In the genomic region with DNA sequence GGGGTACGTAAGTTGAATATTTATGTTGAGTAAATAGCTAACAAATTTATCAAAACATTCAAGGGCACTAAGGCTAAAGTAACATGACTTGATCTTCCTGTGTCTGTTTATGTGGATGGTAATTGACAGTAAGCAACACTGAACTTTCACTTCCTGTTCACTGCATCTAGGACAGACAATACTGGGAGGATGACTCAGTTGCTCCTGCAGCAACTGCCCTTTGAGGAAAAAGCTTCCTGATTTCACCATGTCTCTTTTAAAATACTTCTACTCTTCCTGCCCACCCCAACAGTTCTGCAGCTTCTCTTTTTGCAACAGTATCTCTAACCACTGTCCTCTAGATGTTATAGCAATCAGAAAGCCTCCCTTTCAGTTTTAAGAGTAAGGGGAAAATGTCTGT, we compare ENCODE assay signal across 9 cellular contexts.
A peak's percentile ranks its signal among the peaks of the same experiment; 100 is the strongest.
DNase-seq lines count a peak whose midpoint lies in the region; ATAC-seq and TF ChIP-seq lines count a peak whose summit lies in the region.
"Had no signal": no experiment of that assay in that cellular context is flagged by ENCODE, and none has a peak within 500 bp of the region (broad histone marks: within the 10 kb centered on the region; RNA-seq: fewer than 3 reads in every experiment).

No MANE protein-coding gene starts in this region.

- intact Hi-C loops in CD14-positive monocyte (cut with micrococcal nuclease) (loop anchor here (10.0 kb wide), 1 partner anchor 72 kb away; a partner anchor contains a TSS), sciatic nerve (cut with DNase I) (no loop called here)

- no peak overlapping the region for H3K4me3 ChIP-seq in fibroblast of lung (replicated peaks in 1 of 4; ENCODE audit: control extremely low read depth in 1 of 4, insufficient read depth in 1 of 4, low read depth in 3 of 4, low read length in 4 of 4)

- CTCF ChIA-PET in HEK293T (lab: Yijun Ruan, JAX) = no interaction called here

- DNase-seq in CD14-positive monocyte (ENCODE audit: low spot score) (peak; percentile 76), MV-4-11 (lab: John Stamatoyannopoulos, UW) (peak; percentile 99), fibroblast of lung (ENCODE audit: low read depth in 2 of 2) (peak; percentile 40 to 45), sciatic nerve (ENCODE audit: low spot score) (no peak), HEK293T (ENCODE audit: extremely low spot score) (no peak), NCI-H345 (lab: John Stamatoyannopoulos, UW) (no peak)
- no peak for DNase-seq in activated effector memory CD4-positive, alpha-beta T cell treated with anti-CD3 and anti-CD28 coated beads, Interleukin-2, amount 50 U/mL, for 16 hours
- DNase-seq: activated naive CD8-positive, alpha-beta T cell treated with anti-CD3 and anti-CD28 coated beads, Interleukin-2, amount 10 ng/mL, durations not matched to agents 7 days and 5 days had no signal

- ATAC-seq in GM21737 (IDR thresholded peaks at IDR 0.05; ENCODE audit: unreplicated experiment) (peak; percentile 54), sciatic nerve (peak; percentile 91)

- POLR2A ChIA-PET in HEK293T (lab: Yijun Ruan, JAX) = no interaction called here

- peaks cover 0 to 2% of the 10 kb centered on the region in 2 donors for H3K36me3 Mint-ChIP-seq in CD14-positive monocyte
- H3K36me3 Mint-ChIP-seq: activated naive CD8-positive, alpha-beta T cell treated with anti-CD3 and anti-CD28 coated beads, Interleukin-2, amount 10 ng/mL, durations not matched to agents 7 days and 5 days had no signal

- H3K79me2 ChIP-seq in fibroblast of lung (ENCODE audit: control insufficient read depth, insufficient read depth, low read length) = no peaks in the 10 kb centered on the region

- no peak overlapping the region for H3K9ac ChIP-seq in fibroblast of lung (ENCODE audit: insufficient read depth, low read length)

- no peaks in the 10 kb centered on the region for H3K27me3 Mint-ChIP-seq in CD14-positive monocyte (ENCODE audit: low read depth in 3 of 3)
- H3K27me3 Mint-ChIP-seq: activated naive CD8-positive, alpha-beta T cell treated with anti-CD3 and anti-CD28 coated beads, Interleukin-2, amount 10 ng/mL, durations not matched to agents 7 days and 5 days had no signal

- peak overlapping the region; percentile 71 to 89 for H3K4me3 Mint-ChIP-seq in CD14-positive monocyte
- H3K4me3 Mint-ChIP-seq: activated naive CD8-positive, alpha-beta T cell treated with anti-CD3 and anti-CD28 coated beads, Interleukin-2, amount 10 ng/mL, durations not matched to agents 7 days and 5 days had no signal

- peaks cover 4% of the 10 kb centered on the region for H3K4me1 ChIP-seq in fibroblast of lung (ENCODE audit: control insufficient read depth, extremely low read depth, insufficient read depth, low read length)

- peak overlapping the region; percentile 63 for H2AFZ ChIP-seq in fibroblast of lung (ENCODE audit: low read length)

- no peaks in the 10 kb centered on the region for H3K27me3 ChIP-seq in fibroblast of lung (ENCODE audit: control insufficient read depth, insufficient read depth, low read length)

- no peaks in the 10 kb centered on the region for H3K36me3 ChIP-seq in fibroblast of lung (ENCODE audit: control insufficient read depth, insufficient read depth, low read length)

- TF ChIP-seq CTCF in CD14-positive monocyte (IDR thresholded peaks at IDR 0.05) (no peak), fibroblast of lung (conservative IDR thresholded peaks at IDR 0.05 in 1 of 2, IDR thresholded peaks at IDR 0.05 in 1 of 2; ENCODE audit: low read depth in 1 of 2, low read length in 2 of 2) (no peak)

- no peaks in the 10 kb centered on the region for H4K20me1 ChIP-seq in fibroblast of lung (ENCODE audit: control insufficient read depth, extremely low read depth, insufficient read depth, low read length)

- H3K9me3 ChIP-seq in fibroblast of lung (ENCODE audit: control insufficient read depth, insufficient read depth, low read depth, low read length) = no peaks in the 10 kb centered on the region

- H3K27ac Mint-ChIP-seq in CD14-positive monocyte = peak overlapping the region; percentile 94 to 96 (median 96)
- H3K27ac Mint-ChIP-seq: activated naive CD8-positive, alpha-beta T cell treated with anti-CD3 and anti-CD28 coated beads, Interleukin-2, amount 10 ng/mL, durations not matched to agents 7 days and 5 days had no signal

- H3K4me2 ChIP-seq in fibroblast of lung (ENCODE audit: extremely low read depth, insufficient read depth, low read length) = peak overlapping the region; percentile 67

- H3K9me3 Mint-ChIP-seq in CD14-positive monocyte = peaks cover 0 to 12% (median 6%) of the 10 kb centered on the region in 7 donors
- H3K9me3 Mint-ChIP-seq: activated naive CD8-positive, alpha-beta T cell treated with anti-CD3 and anti-CD28 coated beads, Interleukin-2, amount 10 ng/mL, durations not matched to agents 7 days and 5 days had no signal

- no peak overlapping the region for H3K27ac ChIP-seq in fibroblast of lung (ENCODE audit: insufficient read depth, low read length)

- peaks cover 31% of the 10 kb centered on the region for H3K4me1 Mint-ChIP-seq in CD14-positive monocyte
- H3K4me1 Mint-ChIP-seq: activated naive CD8-positive, alpha-beta T cell treated with anti-CD3 and anti-CD28 coated beads, Interleukin-2, amount 10 ng/mL, durations not matched to agents 7 days and 5 days had no signal

TF ChIP-seq in HEK293T, 16 proteins besides CTCF, POLR2A, EP300 and RAD21:
- TF ChIP-seq LEF1 (IDR thresholded peaks at IDR 0.05; ENCODE audit: borderline replicate concordance) (no peak), FOXK2 (IDR thresholded peaks at IDR 0.05) (no peak), HDGF (IDR thresholded peaks at IDR 0.05; ENCODE audit: borderline replicate concordance) (no peak)

Comparison
In these comparisons a context has a peak if more than half of its experiments do, and no peak if none do; other contexts are left out.
1. DNase-seq: peak in CD14-positive monocyte (single experiment), MV-4-11 (single experiment) and fibroblast of lung (2 of 2); none in sciatic nerve (single experiment), activated effector memory CD4-positive, alpha-beta T cell treated with anti-CD3 and anti-CD28 coated beads, Interleukin-2, amount 50 U/mL, for 16 hours (single experiment), HEK293T (single experiment) and NCI-H345 (single experiment).